Comparison of ENCODE assay signal across 11 cellular contexts in the genomic region with DNA sequence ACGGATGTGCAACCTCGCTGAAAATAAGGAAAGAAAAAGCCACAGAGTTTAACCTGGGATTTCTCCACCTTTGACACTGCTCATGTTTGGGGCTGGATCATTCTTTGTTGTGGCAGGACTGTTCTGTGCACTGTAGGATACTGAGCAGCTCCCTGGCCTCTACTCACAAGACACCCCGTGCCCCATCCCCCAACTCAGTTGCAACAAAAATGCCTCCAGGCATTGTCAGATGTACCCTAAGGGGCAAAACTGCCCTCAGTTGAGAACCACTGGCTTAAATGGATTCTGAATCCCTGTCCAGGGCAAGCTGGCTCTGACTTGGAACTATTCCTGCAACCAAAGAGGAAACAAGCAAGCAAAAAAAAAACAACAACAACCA. TPM values are rescaled to one million over a fixed set of nuclear protein-coding genes. Genes with fewer than 3 reads are reported as not detected.
A peak's percentile ranks its signal among the peaks of the same experiment; 100 is the strongest.
DNase-seq lines count a peak whose midpoint lies in the region; ATAC-seq and TF ChIP-seq lines count a peak whose summit lies in the region.
"Had no signal": no experiment of that assay in that cellular context is flagged by ENCODE, and none has a peak within 500 bp of the region (broad histone marks: within the 10 kb centered on the region; RNA-seq: fewer than 3 reads in every experiment).

No MANE protein-coding gene starts in this region.

- no peak overlapping the region for H3K4ac ChIP-seq in trophoblast cell (ENCODE audit: low read depth, low read length)

- ATAC-seq in natural killer cell (no peak), HG03039 (IDR thresholded peaks at IDR 0.05; ENCODE audit: unreplicated experiment) (no peak)

- H2BK120ac ChIP-seq in trophoblast cell (ENCODE audit: insufficient read depth, low read length, poor library complexity), result no peak overlapping the region

- no peak overlapping the region for H2BK5ac ChIP-seq in trophoblast cell (ENCODE audit: low read depth, low read length, poor library complexity)

- no peak overlapping the region for H3K27ac ChIP-seq in BLaER1 treated with 17β-estradiol and CSF1 and Interleukin-3, amounts not matched to agents 10 nM and 100 nM
- H3K27ac ChIP-seq in trophoblast cell (ENCODE audit: low read depth, low read length), result no peak overlapping the region

- DNase-seq in chondrocyte (ENCODE audit: low spot score) (no peak), natural killer cell (no peak), NCI-H187 treated with DMSO at 0.1 percent for 48 hours (lab: John Stamatoyannopoulos, UW) (no peak), GM19240 (ENCODE audit: insufficient read length, low spot score) (no peak), trophoblast cell (no peak)
- DNase-seq: aorta, NCI-H187 had no signal

- H3K23ac ChIP-seq in trophoblast cell (ENCODE audit: low read length), result no peak overlapping the region

- TF ChIP-seq CTCF in chondrocyte (IDR thresholded peaks at IDR 0.05) (no peak), natural killer cell (IDR thresholded peaks at IDR 0.05) (no peak)

- H3K4me3 Mint-ChIP-seq in IgD-negative memory B cell (peak overlapping the region in 3 of 4 donors; percentile 86 to 97 (median 87)), chondrocyte (ENCODE audit: unreplicated experiment) (peak overlapping the region; percentile 25), natural killer cell (peak overlapping the region; percentile 95)

- H3K14ac ChIP-seq in trophoblast cell (ENCODE audit: low read length), result no peak overlapping the region

- no peak overlapping the region for H3K18ac ChIP-seq in trophoblast cell (ENCODE audit: low read length)

- H3K79me1 ChIP-seq in trophoblast cell (ENCODE audit: low read length), result peaks cover 5% of the 10 kb centered on the region

- H3K9me3 ChIP-seq in BLaER1 treated with 17β-estradiol and CSF1 and Interleukin-3, amounts not matched to agents 10 nM and 100 nM (replicated peaks in 1 of 11), result no peaks in the 10 kb centered on the region
- no peaks in the 10 kb centered on the region for H3K9me3 ChIP-seq in trophoblast cell (ENCODE audit: insufficient read depth, low read depth, low read length)

- H2AK5ac ChIP-seq in trophoblast cell (ENCODE audit: low read length), result no peak overlapping the region

- H3K36me3 Mint-ChIP-seq in IgD-negative memory B cell, result peaks cover 2% of the 10 kb centered on the region
- no peaks in the 10 kb centered on the region for H3K36me3 Mint-ChIP-seq in chondrocyte (ENCODE audit: low read depth)
- no peaks in the 10 kb centered on the region for H3K36me3 Mint-ChIP-seq in natural killer cell

- peak overlapping the region in 2 of 3 donors; percentile 89 to 98 for H3K27ac Mint-ChIP-seq in IgD-negative memory B cell
- no peak overlapping the region for H3K27ac Mint-ChIP-seq in chondrocyte (ENCODE audit: unreplicated experiment)
- H3K27ac Mint-ChIP-seq in natural killer cell, result peak overlapping the region; percentile 80 to 97

- intact Hi-C loops in natural killer cell (cut with micrococcal nuclease), result no loop called here

- no peak overlapping the region for H2AFZ ChIP-seq in trophoblast cell (ENCODE audit: insufficient read depth, low read length, poor library complexity)

- H4K20me1 ChIP-seq in BLaER1 treated with 17β-estradiol and CSF1 and Interleukin-3, amounts not matched to agents 10 nM and 100 nM, result peaks cover 0 to 47% (median 14%) of the 10 kb centered on the region in 11 experiments; a peak in 11 of 22 replicates

- no CpG with 5 or more reads among the region's 3 CpGs for WGBS in trophoblast cell (ENCODE audit: extremely low coverage, insufficient coverage, insufficient read length)

- H4K8ac ChIP-seq in trophoblast cell (ENCODE audit: low read depth, low read length), result no peak overlapping the region

- no peaks in the 10 kb centered on the region for H3K27me3 ChIP-seq in BLaER1 treated with 17β-estradiol and CSF1 and Interleukin-3, amounts not matched to agents 10 nM and 100 nM
- H3K27me3 ChIP-seq in trophoblast cell (ENCODE audit: insufficient read depth, low read length), result no peaks in the 10 kb centered on the region

- H4K12ac ChIP-seq in trophoblast cell (ENCODE audit: low read depth, low read length), result no peak overlapping the region

- peaks cover 0 to 11% (median 0%) of the 10 kb centered on the region in 11 experiments; a peak in 3 of 22 replicates for H3K36me3 ChIP-seq in BLaER1 treated with 17β-estradiol and CSF1 and Interleukin-3, amounts not matched to agents 10 nM and 100 nM
- no peaks in the 10 kb centered on the region for H3K36me3 ChIP-seq in trophoblast cell (ENCODE audit: control insufficient read depth in 1 of 2, insufficient read depth in 2 of 2, low read length in 2 of 2)

- peaks cover 3% of the 10 kb centered on the region for H3K79me2 ChIP-seq in trophoblast cell (ENCODE audit: control insufficient read depth, insufficient read depth, low read length, poor library complexity)

- H2BK12ac ChIP-seq in trophoblast cell (ENCODE audit: low read length), result no peak overlapping the region

- peak overlapping the region; percentile 84 to 100 (median 95) for H3K4me2 ChIP-seq in BLaER1 treated with 17β-estradiol and CSF1 and Interleukin-3, amounts not matched to agents 10 nM and 100 nM
- H3K4me2 ChIP-seq in trophoblast cell (ENCODE audit: low read length), result no peak overlapping the region

- H3K9me3 Mint-ChIP-seq in IgD-negative memory B cell, result no peaks in the 10 kb centered on the region
- H3K9me3 Mint-ChIP-seq in chondrocyte (ENCODE audit: low read depth), result no peaks in the 10 kb centered on the region
- H3K9me3 Mint-ChIP-seq in natural killer cell, result no peaks in the 10 kb centered on the region

- H3K4me1 Mint-ChIP-seq in IgD-negative memory B cell (peaks cover 26 to 47% (median 34%) of the 10 kb centered on the region in 3 donors), chondrocyte (ENCODE audit: low read depth) (peaks cover 44% of the 10 kb centered on the region), natural killer cell (peaks cover 65% of the 10 kb centered on the region in 2 donors)

- H3K4me1 ChIP-seq in BLaER1 treated with 17β-estradiol and CSF1 and Interleukin-3, amounts not matched to agents 10 nM and 100 nM, result peaks cover 49 to 64% (median 57%) of the 10 kb centered on the region in 10 experiments
- peaks cover 14 to 18% of the 10 kb centered on the region in 2 experiments for H3K4me1 ChIP-seq in trophoblast cell (ENCODE audit: control insufficient read depth in 1 of 2, insufficient read depth in 2 of 2, low read length in 2 of 2)

- H3K4me3 ChIP-seq in BLaER1 treated with 17β-estradiol and CSF1 and Interleukin-3, amounts not matched to agents 10 nM and 100 nM, result peak overlapping the region in 2 of 10 experiments; percentile 84 to 96; a peak in 1 of 20 replicates
- no peak overlapping the region for H3K4me3 ChIP-seq in trophoblast cell (ENCODE audit: low read depth, low read length)

- H4K91ac ChIP-seq in trophoblast cell (ENCODE audit: low read depth, low read length), result no peak overlapping the region

- no peaks in the 10 kb centered on the region for H3K27me3 Mint-ChIP-seq in IgD-negative memory B cell
- no peaks in the 10 kb centered on the region for H3K27me3 Mint-ChIP-seq in chondrocyte (ENCODE audit: low read depth)
- H3K27me3 Mint-ChIP-seq in natural killer cell (ENCODE audit: low read depth in 2 of 2), result no peaks in the 10 kb centered on the region

- peak overlapping the region in 4 of 11 experiments; percentile 8 to 90 (median 59); a peak in 2 of 22 replicates for H3K9ac ChIP-seq in BLaER1 treated with 17β-estradiol and CSF1 and Interleukin-3, amounts not matched to agents 10 nM and 100 nM
- no peak overlapping the region for H3K9ac ChIP-seq in trophoblast cell (ENCODE audit: low read length)

RNA-seq across cellular contexts. Expression of gene GLTP, which starts 2.1 kb away (rescaled TPM):
- 47.8 TPM for polyA plus RNA-seq in IgD-negative memory B cell
- 38.7 to 40.7 TPM (median 40.5 TPM) in 3 replicates for total RNA-seq in chondrocyte
- 10 to 100 TPM; 48.6 to 52.8 (median 49.2) TPM for total RNA-seq in natural killer cell
- polyA plus RNA-seq in trophoblast cell (2013), result 20.7 and 21.0 TPM in 2 replicates

RNA-seq across cellular contexts. Expression of gene TCHP, which starts 21.8 kb away (rescaled TPM):
- polyA plus RNA-seq in IgD-negative memory B cell, result 12.5 TPM
- 9.8 to 12.6 TPM (median 11.7 TPM) in 3 replicates for total RNA-seq in chondrocyte
- 10 to 100 TPM; 33.7 to 42.5 (median 38.7) TPM for total RNA-seq in natural killer cell
- polyA plus RNA-seq in trophoblast cell (2013), result 5.9 and 6.2 TPM in 2 replicates

RNA-seq across cellular contexts. Expression of gene TRPV4, which starts 45.0 kb away (rescaled TPM):
- polyA plus RNA-seq in IgD-negative memory B cell, result not detected
- 1.2 to 2.2 TPM (median 1.8 TPM) in 3 replicates for total RNA-seq in chondrocyte
- not detected for total RNA-seq in natural killer cell
- polyA plus RNA-seq in trophoblast cell (2013), result 4.6 TPM in 2 replicates
- total RNA-seq: activated CD8-positive, alpha-beta memory T cell treated with anti-CD3 and anti-CD28 coated beads for 36 hours had no signal

Comparison
In these comparisons a context has a peak if more than half of its experiments do, and no peak if none do; other contexts are left out.
1. H3K4me3 Mint-ChIP-seq: peak in every context shown above with its lines; median percentile 95 in natural killer cell; 87 in IgD-negative memory B cell; 25 in chondrocyte.